ENCODE assay signal across 9 cellular contexts in genomic region chr5:42912184-42912766, GRCh38.
DNase-seq lines count a peak whose midpoint lies in the region; ATAC-seq and TF ChIP-seq lines count a peak whose summit lies in the region.
"Had no signal": no experiment of that assay in that cellular context is flagged by ENCODE, and none has a peak within 500 bp of the region (broad histone marks: within the 10 kb centered on the region; RNA-seq: fewer than 3 reads in every experiment).

No MANE protein-coding gene starts in this region.

- ATAC-seq in right lobe of liver (no peak), gastroesophageal sphincter (no peak)

- H3K4me1 ChIP-seq in right lobe of liver (peaks cover 0 to 8% (median 0%) of the 10 kb centered on the region in 4 donors), vagina (no peaks in the 10 kb centered on the region), gastroesophageal sphincter (peaks cover 0 to 11% (median 4%) of the 10 kb centered on the region in 3 donors)

- TF ChIP-seq CTCF in AG10803 (conservative IDR thresholded peaks at IDR 0.05; ENCODE audit: low read length) (peak; percentile 71), GM12875 (IDR thresholded peaks at IDR 0.05; ENCODE audit: borderline replicate concordance, insufficient read depth, low read depth, low read length) (peak; percentile 27; the same call in 1 of the 2 replicates), right lobe of liver (IDR thresholded peaks at IDR 0.05) (peak in 3 of 4 donors; percentile 20 to 27 (median 26)), vagina (IDR thresholded peaks at IDR 0.05) (peak in 1 of 3 experiments; percentile 24), gastroesophageal sphincter (IDR thresholded peaks at IDR 0.05) (peak in 1 of 4 experiments; percentile 30)

- H3K36me3 ChIP-seq in right lobe of liver: no peaks in the 10 kb centered on the region
- no peaks in the 10 kb centered on the region for H3K36me3 ChIP-seq in vagina
- no peaks in the 10 kb centered on the region for H3K36me3 ChIP-seq in gastroesophageal sphincter
- H3K36me3 ChIP-seq: neutrophil had no signal

- WGBS in right lobe of liver (ENCODE audit: insufficient coverage, low coverage, low lambda C conversion rate, missing lambda C conversion rate): 69% methylated on average over 8 of the region's 8 CpGs
- WGBS in gastroesophageal sphincter (ENCODE audit: low coverage in 1 of 2), 2 donors: 61 to 63% methylated on average over 8 of the region's 8 CpGs

- DNase-seq in AG10803 (ENCODE audit: low read depth) (peak; percentile 58), NCI-H774 (lab: John Stamatoyannopoulos, UW) (peak; percentile 48), right lobe of liver (no peak), vagina (ENCODE audit: extremely low spot score in 2 of 2) (no peak), Ammon's horn (ENCODE audit: low spot score) (no peak)
- DNase-seq in activated effector memory CD4-positive, alpha-beta T cell treated with anti-CD3 and anti-CD28 coated beads, Interleukin-2, amount 50 U/mL, for 16 hours: peak; percentile 78

- TF ChIP-seq POLR2A in right lobe of liver (IDR thresholded peaks at IDR 0.05) (no peak), vagina (IDR thresholded peaks at IDR 0.05) (no peak), gastroesophageal sphincter (IDR thresholded peaks at IDR 0.05) (no peak)

- H3K4me3 ChIP-seq in AG10803 (ENCODE audit: low read length) (no peak overlapping the region), GM12875 (ENCODE audit: low read depth, low read length) (no peak overlapping the region), right lobe of liver (no peak overlapping the region), vagina (no peak overlapping the region), gastroesophageal sphincter (no peak overlapping the region)

- intact Hi-C loops in right lobe of liver (cut with DNase I): no loop called here
- intact Hi-C loops in vagina (cut with DNase I): no loop called here

- no peaks in the 10 kb centered on the region for H3K27me3 ChIP-seq in right lobe of liver
- no peaks in the 10 kb centered on the region for H3K27me3 ChIP-seq in vagina
- H3K27me3 ChIP-seq in gastroesophageal sphincter: peaks cover 6% of the 10 kb centered on the region
- H3K27me3 ChIP-seq: neutrophil had no signal

- H3K27ac ChIP-seq in right lobe of liver (no peak overlapping the region), vagina (no peak overlapping the region), gastroesophageal sphincter (no peak overlapping the region)
- H3K27ac ChIP-seq: neutrophil had no signal

- no peak for TF ChIP-seq EP300 in gastroesophageal sphincter (IDR thresholded peaks at IDR 0.05)

- H3K9me3 ChIP-seq in right lobe of liver (no peaks in the 10 kb centered on the region), vagina (no peaks in the 10 kb centered on the region), gastroesophageal sphincter (no peaks in the 10 kb centered on the region)
- H3K9me3 ChIP-seq: neutrophil had no signal

Comparison
In these comparisons a context has a peak if more than half of its experiments do, and no peak if none do; other contexts are left out.
1. DNase-seq: peak in AG10803 (single experiment), NCI-H774 (single experiment) and activated effector memory CD4-positive, alpha-beta T cell treated with anti-CD3 and anti-CD28 coated beads, Interleukin-2, amount 50 U/mL, for 16 hours (single experiment); none in right lobe of liver (0 of 3), vagina (0 of 2) and Ammon's horn (single experiment).